Comparison of ENCODE assay signal across 8 cellular contexts in the genomic region with DNA sequence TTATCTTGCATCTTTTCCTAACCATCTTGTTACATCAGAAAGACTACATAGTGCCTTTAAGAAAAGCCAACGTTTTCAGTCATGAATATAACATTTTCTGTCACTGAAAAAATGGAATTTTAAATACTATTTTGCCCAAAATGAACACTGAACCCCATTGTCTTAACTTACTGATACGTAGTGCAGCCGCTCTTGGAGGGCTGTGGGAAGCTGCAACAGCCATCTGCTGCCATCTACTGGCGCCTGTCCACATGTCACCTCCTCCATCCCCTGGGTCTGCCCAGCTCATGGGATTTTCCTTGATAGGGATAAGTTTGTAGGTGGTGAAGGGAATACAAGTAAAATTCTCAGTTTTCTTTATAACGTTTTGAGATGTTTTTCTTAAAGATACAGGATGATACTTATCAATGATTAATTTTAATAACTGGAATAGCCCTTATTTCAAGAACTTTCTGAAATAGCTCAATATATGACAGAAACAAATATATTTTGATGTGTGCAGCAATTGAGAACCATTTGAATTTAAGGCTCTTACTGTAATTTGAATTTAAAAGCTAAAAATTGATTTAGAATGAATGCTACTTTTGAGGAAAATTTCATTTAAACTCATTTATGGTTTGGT.
A peak's percentile ranks its signal among the peaks of the same experiment; 100 is the strongest.
DNase-seq lines count a peak whose midpoint lies in the region; ATAC-seq and TF ChIP-seq lines count a peak whose summit lies in the region.

No MANE protein-coding gene starts in this region.

- POLR2A ChIA-PET in naive thymus-derived CD8-positive, alpha-beta T cell (lab: Charles Lee), result interaction anchor here (1.3 to 2.2 kb wide), 2 partner anchors 856 to 858 kb away, joined by 5 to 11 read pairs; no protein-coding TSS in a partner anchor

- H3K4me1 ChIP-seq in OCI-LY1 (ENCODE audit: insufficient read depth, low read length, severe bottlenecking), result no peaks in the 10 kb centered on the region

- H3F3A ChIP-seq in OCI-LY1 (ENCODE audit: insufficient read depth, low read length), result no peaks in the 10 kb centered on the region

- H3K27ac ChIP-seq in OCI-LY1 (ENCODE audit: low read depth, low read length, poor library complexity, severe bottlenecking), result no peak overlapping the region

- H3K27ac Mint-ChIP-seq in naive thymus-derived CD8-positive, alpha-beta T cell, result peak overlapping the region in 2 of 10 donors; percentile 40 to 60

- DNase-seq in DMS114 treated with DMSO at 0.1 percent for 48 hours (lab: John Stamatoyannopoulos, UW; ENCODE audit: unreplicated experiment) (peak; percentile 58), HuH-7.5 (ENCODE audit: low spot score) (peak; percentile 80), epithelial cell of proximal tubule (ENCODE audit: low read depth) (peak; percentile 26)
- peak; percentile 84 for DNase-seq in activated CD8-positive, alpha-beta memory T cell treated with anti-CD3 and anti-CD28 coated beads, Interleukin-2, amount 50 U/mL, for 48 hours
- DNase-seq in naive thymus-derived CD8-positive, alpha-beta T cell, result peak; percentile 51 to 84 (median 67)
- DNase-seq in stimulated activated naive CD4-positive, alpha-beta T cell (lab: John Stamatoyannopoulos, UW), result peak; percentile 24 to 72 (median 55)

- no peak overlapping the region for H3K9ac ChIP-seq in OCI-LY1 (ENCODE audit: low read length)

- no peak overlapping the region for H3K4me3 ChIP-seq in OCI-LY1 (ENCODE audit: low read depth, low read length, poor library complexity, severe bottlenecking)
- no peak overlapping the region for H3K4me3 ChIP-seq in epithelial cell of proximal tubule (ENCODE audit: low read depth, low read length)

- peaks cover 3 to 15% (median 7%) of the 10 kb centered on the region in 4 donors for H3K4me1 Mint-ChIP-seq in naive thymus-derived CD8-positive, alpha-beta T cell

- no peaks in the 10 kb centered on the region for H3K9me3 ChIP-seq in OCI-LY1 (ENCODE audit: low read length)

- ATAC-seq in GM21529 (IDR thresholded peaks at IDR 0.05; ENCODE audit: unreplicated experiment), result peak; percentile 95
- peak; percentile 95 to 97 for ATAC-seq in naive thymus-derived CD8-positive, alpha-beta T cell

- H3K27me3 ChIP-seq in OCI-LY1 (ENCODE audit: insufficient read depth, low read length), result no peaks in the 10 kb centered on the region

- no peaks in the 10 kb centered on the region for H4K20me1 ChIP-seq in OCI-LY1 (ENCODE audit: insufficient read depth, low read length)

- no peaks in the 10 kb centered on the region for H3K9me2 ChIP-seq in OCI-LY1 (ENCODE audit: low read depth, low read length)

- TF ChIP-seq CTCF in OCI-LY1 (IDR thresholded peaks at IDR 0.05; ENCODE audit: low read length), result peak; percentile 99
- peak; percentile 100 for TF ChIP-seq CTCF in epithelial cell of proximal tubule (conservative IDR thresholded peaks at IDR 0.05; ENCODE audit: low read depth, low read length)

- no peaks in the 10 kb centered on the region for H3K36me3 ChIP-seq in OCI-LY1 (ENCODE audit: insufficient read depth, low read length)

- H3K9me3 Mint-ChIP-seq in naive thymus-derived CD8-positive, alpha-beta T cell, result no peaks in the 10 kb centered on the region

- no peak overlapping the region for H2AFZ ChIP-seq in OCI-LY1 (ENCODE audit: low read length)

- H3K27me3 Mint-ChIP-seq in naive thymus-derived CD8-positive, alpha-beta T cell, result no peaks in the 10 kb centered on the region

- no peaks in the 10 kb centered on the region for H3K36me3 Mint-ChIP-seq in naive thymus-derived CD8-positive, alpha-beta T cell

- peak overlapping the region in 1 of 10 donors; percentile 28 for H3K4me3 Mint-ChIP-seq in naive thymus-derived CD8-positive, alpha-beta T cell

- H3K79me2 ChIP-seq in OCI-LY1 (ENCODE audit: insufficient read depth, low read length), result no peaks in the 10 kb centered on the region

- H3K4me2 ChIP-seq in OCI-LY1 (ENCODE audit: low read length), result no peak overlapping the region

Comparison
In these comparisons a context has a peak if more than half of its experiments do, and no peak if none do; other contexts are left out.
1. DNase-seq: peak in every context shown above with its lines; median percentile 84 in activated CD8-positive, alpha-beta memory T cell treated with anti-CD3 and anti-CD28 coated beads, Interleukin-2, amount 50 U/mL, for 48 hours; 80 in HuH-7.5; 67 in naive thymus-derived CD8-positive, alpha-beta T cell; 58 in DMS114 treated with DMSO at 0.1 percent for 48 hours; 55 in stimulated activated naive CD4-positive, alpha-beta T cell; 26 in epithelial cell of proximal tubule.